In the genomic region with DNA sequence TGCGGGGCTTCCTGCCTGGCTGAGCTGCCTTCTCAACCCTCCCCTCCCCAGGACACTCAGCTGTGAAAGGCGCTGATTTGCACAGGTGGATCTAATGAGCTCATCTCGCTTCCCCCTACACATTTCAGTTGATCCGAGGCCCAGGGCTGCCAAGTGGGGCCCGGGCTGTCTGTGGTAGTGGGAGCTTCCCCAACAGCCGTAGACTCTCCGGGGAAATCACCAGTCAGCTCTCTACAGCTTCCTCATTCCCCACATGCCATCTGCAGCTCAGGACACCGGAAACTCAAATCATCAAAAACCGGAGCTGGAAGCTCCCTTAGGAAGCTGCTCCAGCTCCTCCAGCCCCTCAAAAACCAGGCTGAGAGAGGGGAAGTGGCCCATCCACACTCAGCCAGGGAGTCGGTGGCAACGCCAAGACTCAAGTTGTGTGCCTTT, we compare ENCODE assay signal across 9 cellular contexts. TPM values are rescaled to one million over a fixed set of nuclear protein-coding genes. Genes with fewer than 3 reads are reported as not detected.
DNase-seq lines count a peak whose midpoint lies in the region; ATAC-seq and TF ChIP-seq lines count a peak whose summit lies in the region.
"Had no signal": no experiment of that assay in that cellular context is flagged by ENCODE, and none has a peak within 500 bp of the region (broad histone marks: within the 10 kb centered on the region; RNA-seq: fewer than 3 reads in every experiment).

No MANE protein-coding gene starts in this region.

- H3K4me1 ChIP-seq in stomach = peaks cover 0 to 18% (median 5%) of the 10 kb centered on the region in 4 donors

- H3K4me3 ChIP-seq in stomach = no peak overlapping the region

- no peak for TF ChIP-seq CTCF in stomach (IDR thresholded peaks at IDR 0.05)

- H3K27me3 ChIP-seq in stomach = no peaks in the 10 kb centered on the region

- 37 to 58% (median 50%) methylated on average over 7 to 11 of the region's 11 CpGs for WGBS in stomach, 5 donors

- TF ChIP-seq POLR2A in stomach (IDR thresholded peaks at IDR 0.05) = no peak

- intact Hi-C loops in stomach (cut with DNase I; ENCODE audit: low total_unique reads) = no loop called here

- H3K9me3 ChIP-seq in stomach = no peaks in the 10 kb centered on the region

- ATAC-seq in GM19025 (IDR thresholded peaks at IDR 0.05; ENCODE audit: low read depth, unreplicated experiment) (peak; percentile 53), HG03565 (IDR thresholded peaks at IDR 0.05; ENCODE audit: unreplicated experiment) (peak; percentile 45), esophagus mucosa (peak; percentile 26), GM21390 (IDR thresholded peaks at IDR 0.05; ENCODE audit: unreplicated experiment) (no peak)

- H3K36me3 ChIP-seq in stomach = no peaks in the 10 kb centered on the region

- DNase-seq in pons (ENCODE audit: low spot score) (peak; percentile 48), iPS-NIHi11 (ENCODE audit: low spot score) (no peak), stomach (no peak), NCI-H2107 treated with DMSO at 0.1 percent for 48 hours (lab: John Stamatoyannopoulos, UW; ENCODE audit: unreplicated experiment) (no peak)
- DNase-seq: stimulated activated naive CD4-positive, alpha-beta T cell treated with Interleukin-2 at 50 U/mL for 16 hours had no signal

- H3K27ac ChIP-seq in stomach = no peak overlapping the region

- no peak for TF ChIP-seq EP300 in stomach (IDR thresholded peaks at IDR 0.05)

RNA-seq across cellular contexts. Expression of a gene that starts 56.2 kb away (rescaled TPM):
- total RNA-seq in esophagus mucosa = 14.8 TPM
- total RNA-seq in stomach = 10 to 100 TPM in 4 of 5 donors, not detected in 1; 19.4 to 85.3 (median 36.8) TPM
- polyA plus RNA-seq in stomach = 10 to 100 TPM; 43.8 to 85.1 (median 60.3) TPM
